Comparison of ENCODE assay signal across 22 cellular contexts in the genomic region with DNA sequence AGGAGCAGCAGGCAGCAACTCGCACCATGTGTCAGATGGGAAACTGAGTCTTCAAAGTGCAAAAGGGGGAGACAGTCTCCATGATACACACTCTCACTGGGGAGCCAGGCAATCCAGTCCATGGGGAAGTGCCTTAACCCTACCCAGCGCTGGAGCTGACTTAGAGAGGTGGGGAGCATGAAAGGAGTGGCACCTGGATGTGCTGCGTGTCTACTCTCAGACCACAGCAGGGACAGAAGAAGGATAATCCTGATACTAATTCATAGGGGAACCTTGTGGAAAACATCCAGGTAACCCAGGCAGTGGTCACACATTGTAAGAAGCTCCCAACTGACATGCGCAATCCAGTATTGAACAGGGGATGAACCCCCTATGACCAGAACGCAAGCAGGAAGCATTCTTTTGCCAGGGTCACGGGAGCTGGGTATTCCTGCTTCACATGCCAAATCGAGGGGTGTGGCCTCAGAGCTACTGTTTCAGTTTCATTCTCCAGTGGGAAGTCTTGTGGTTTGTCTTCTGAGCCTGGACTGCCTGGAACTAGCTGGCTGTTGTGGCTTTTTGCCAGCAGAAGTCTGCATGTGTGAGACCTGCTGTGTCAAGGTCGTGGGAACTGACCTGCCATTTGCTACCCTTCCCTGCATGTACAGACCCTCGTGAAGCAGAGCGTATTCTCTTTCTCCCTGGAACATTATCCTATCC.
DNase-seq lines count a peak whose midpoint lies in the region; ATAC-seq and TF ChIP-seq lines count a peak whose summit lies in the region.
"Had no signal": no experiment of that assay in that cellular context is flagged by ENCODE, and none has a peak within 500 bp of the region (broad histone marks: within the 10 kb centered on the region; RNA-seq: fewer than 3 reads in every experiment).

No MANE protein-coding gene starts in this region.

- no peak overlapping the region for H2AK5ac ChIP-seq in H9 (ENCODE audit: insufficient read length, low read length)

- H3K36me3 ChIP-seq in colonic mucosa: no peaks in the 10 kb centered on the region
- H3K36me3 ChIP-seq in rectal smooth muscle tissue (ENCODE audit: control insufficient read depth, insufficient read depth, low read length): no peaks in the 10 kb centered on the region
- H3K36me3 ChIP-seq: gastrocnemius medialis had no signal

- no peak overlapping the region for H2BK12ac ChIP-seq in H9 (ENCODE audit: insufficient read length, low read depth, low read length)

- H3K27ac ChIP-seq in H9 (ENCODE audit: insufficient read length, low read depth, low read length) (no peak overlapping the region), colonic mucosa (no peak overlapping the region), rectal smooth muscle tissue (ENCODE audit: low read depth, low read length) (no peak overlapping the region)
- H3K27ac ChIP-seq: gastrocnemius medialis, parathyroid adenoma had no signal

- H3K4me2 ChIP-seq in H9 (ENCODE audit: insufficient read depth, insufficient read length, low read length): peak overlapping the region; percentile 8

- H3T11ph ChIP-seq in H9 (ENCODE audit: low read length): no peak overlapping the region

- H3K9me3 ChIP-seq in H9 (ENCODE audit: control insufficient read depth, low read depth, low read length) (peaks cover 33% of the 10 kb centered on the region), colonic mucosa (no peaks in the 10 kb centered on the region)

- H3K4me1 ChIP-seq in H9 (ENCODE audit: insufficient read depth, low read length): no peaks in the 10 kb centered on the region
- no peaks in the 10 kb centered on the region for H3K4me1 ChIP-seq in colonic mucosa
- no peaks in the 10 kb centered on the region for H3K4me1 ChIP-seq in rectal smooth muscle tissue (ENCODE audit: control insufficient read depth, insufficient read depth, low read length)
- H3K4me1 ChIP-seq: gastrocnemius medialis, parathyroid adenoma had no signal

- H3K27me3 Mint-ChIP-seq in H9 (ENCODE audit: low read depth): no peaks in the 10 kb centered on the region
- H3K27me3 Mint-ChIP-seq: memory B cell had no signal

- peaks cover 0 to 4% of the 10 kb centered on the region in 2 experiments; a peak in 1 of 4 replicates for H3K4me1 Mint-ChIP-seq in H9
- H3K4me1 Mint-ChIP-seq: CD8-positive, alpha-beta memory T cell; memory B cell; natural killer cell; stimulated activated effector memory CD8-positive, alpha-beta T cell treated with anti-CD3 and anti-CD28 coated beads, Interleukin-12 subunit alpha, Interleukin-12 subunit beta, amount 100 ng/mL, for 72 hours had no signal

- H3K14ac ChIP-seq in H9 (ENCODE audit: insufficient read depth, low read length): no peak overlapping the region

- intact Hi-C loops in colonic mucosa (cut with DNase I): no loop called here

- H3K4me3 Mint-ChIP-seq in H9: no peak overlapping the region
- H3K4me3 Mint-ChIP-seq: activated T-cell treated with anti-CD3 and anti-CD28 coated beads, Interleukin-2, amount 50 U/mL, for 72 hours; CD8-positive, alpha-beta memory T cell; memory B cell; natural killer cell; stimulated activated effector memory CD8-positive, alpha-beta T cell treated with anti-CD3 and anti-CD28 coated beads, Interleukin-12 subunit alpha, Interleukin-12 subunit beta, amount 100 ng/mL, for 72 hours had no signal

- H3K23me2 ChIP-seq in H9 (ENCODE audit: insufficient read length, low read depth, low read length, poor library complexity, severe bottlenecking): no peaks in the 10 kb centered on the region

- H4K91ac ChIP-seq in H9 (ENCODE audit: insufficient read length, low read depth, low read length): no peak overlapping the region

- no peak overlapping the region for H4K5ac ChIP-seq in H9 (ENCODE audit: insufficient read length, low read depth, low read length)

- no peak overlapping the region for H2BK15ac ChIP-seq in H9 (ENCODE audit: low read depth, low read length)

- peaks cover 59 to 65% of the 10 kb centered on the region in 2 experiments for H3K9me3 Mint-ChIP-seq in H9

- no peaks in the 10 kb centered on the region for H4K20me1 ChIP-seq in H9 (ENCODE audit: control insufficient read depth, insufficient read depth, insufficient read length)

- H2BK5ac ChIP-seq in H9 (ENCODE audit: insufficient read length, low read length): no peak overlapping the region

- no peak overlapping the region for H3K56ac ChIP-seq in H9 (ENCODE audit: insufficient read length, low read depth, low read length)

- no peak overlapping the region for H3K4me3 ChIP-seq in colonic mucosa
- peak overlapping the region; percentile 4 for H3K4me3 ChIP-seq in rectal smooth muscle tissue (ENCODE audit: low read length)
- H3K4me3 ChIP-seq: gastrocnemius medialis had no signal

- no peak overlapping the region for H3K4ac ChIP-seq in H9 (ENCODE audit: low read depth, low read length)

- H2BK120ac ChIP-seq in H9 (ENCODE audit: low read depth, low read length, poor library complexity, severe bottlenecking): no peak overlapping the region

- no peak overlapping the region for H3K27ac Mint-ChIP-seq in H9
- H3K27ac Mint-ChIP-seq: activated T-cell treated with anti-CD3 and anti-CD28 coated beads, Interleukin-2, amount 50 U/mL, for 72 hours; CD8-positive, alpha-beta memory T cell; memory B cell; natural killer cell; stimulated activated effector memory CD8-positive, alpha-beta T cell treated with anti-CD3 and anti-CD28 coated beads, Interleukin-12 subunit alpha, Interleukin-12 subunit beta, amount 100 ng/mL, for 72 hours had no signal

- H3K36me3 Mint-ChIP-seq in H9 (ENCODE audit: insufficient read depth in 1 of 3, low read depth in 3 of 3): peaks cover 0 to 2% (median 0%) of the 10 kb centered on the region in 3 experiments; a peak in 2 of 7 replicates
- H3K36me3 Mint-ChIP-seq: CD8-positive, alpha-beta memory T cell; memory B cell; natural killer cell; stimulated activated effector memory CD8-positive, alpha-beta T cell treated with anti-CD3 and anti-CD28 coated beads, Interleukin-12 subunit alpha, Interleukin-12 subunit beta, amount 100 ng/mL, for 72 hours had no signal

- no peak overlapping the region for H3K9ac ChIP-seq in H9 (ENCODE audit: extremely low read depth, insufficient read length, low read length)
- no peak overlapping the region for H3K9ac ChIP-seq in colonic mucosa (ENCODE audit: low read depth in 2 of 2, low read length in 2 of 2)
- no peak overlapping the region for H3K9ac ChIP-seq in rectal smooth muscle tissue (ENCODE audit: low read length)
- H3K9ac ChIP-seq: parathyroid adenoma had no signal

- H3K23ac ChIP-seq in H9 (ENCODE audit: insufficient read length, low read depth, low read length): no peak overlapping the region

- DNase-seq in H9: no peak
- DNase-seq in NCI-H69 (lab: John Stamatoyannopoulos, UW): peak; percentile 6
- DNase-seq in colonic mucosa: peak; percentile 58
- no peak for DNase-seq in stimulated activated CD4-positive, alpha-beta T cell treated with anti-CD3 and anti-CD28 coated beads, Interleukin-2, amount 100 ng/mL, for 24 hours
- DNase-seq: activated CD4-positive, CD25-positive, alpha-beta regulatory T cell treated with anti-CD3 and anti-CD28 coated beads, Interleukin-2, amount 50 U/mL, for 72 hours; activated naive CD4-positive, alpha-beta T cell treated with anti-CD3 and anti-CD28 coated beads, Interleukin-2, amount 50 U/mL, for 16 hours; activated T-cell treated with anti-CD3 and anti-CD28 coated beads, Interleukin-2, amount 50 U/mL, for 72 hours; anterior cingulate cortex; CD8-positive, alpha-beta memory T cell; effector CD4-positive, alpha-beta T cell; gastrocnemius medialis; hypothalamus; natural killer cell; NCI-H146; T1000 had no signal

- no peak overlapping the region for H4K8ac ChIP-seq in H9 (replicated peaks; ENCODE audit: insufficient read length, low read depth, low read length)

- WGBS in H9 (ENCODE audit: extremely low coverage, insufficient read length, low lambda C conversion rate): no CpG with 5 or more reads among the region's 10 CpGs

- peak overlapping the region; percentile 29 for H2AFZ ChIP-seq in H9 (ENCODE audit: low read length)
- H2AFZ ChIP-seq: parathyroid adenoma had no signal

- no peak for TF ChIP-seq CTCF in H9 (conservative IDR thresholded peaks at IDR 0.05)
- no peak for TF ChIP-seq CTCF in colonic mucosa (IDR thresholded peaks at IDR 0.05)

- H2BK20ac ChIP-seq in H9 (ENCODE audit: low read depth, low read length, poor library complexity, severe bottlenecking): no peak overlapping the region

- H3K79me2 ChIP-seq in H9 (ENCODE audit: insufficient read depth, low read length): no peaks in the 10 kb centered on the region
- H3K79me2 ChIP-seq: parathyroid adenoma had no signal

- H3K27me3 ChIP-seq in H9 (ENCODE audit: insufficient read depth, low read length): no peaks in the 10 kb centered on the region
- H3K27me3 ChIP-seq in colonic mucosa: no peaks in the 10 kb centered on the region
- H3K27me3 ChIP-seq in rectal smooth muscle tissue (ENCODE audit: control insufficient read depth, insufficient read depth, low read length): no peaks in the 10 kb centered on the region
- H3K27me3 ChIP-seq: gastrocnemius medialis had no signal

- no peak overlapping the region for H3K18ac ChIP-seq in H9 (ENCODE audit: insufficient read length, low read depth, low read length)

- H3K79me1 ChIP-seq in H9 (ENCODE audit: insufficient read depth, low read depth, low read length, poor library complexity, severe bottlenecking): no peaks in the 10 kb centered on the region

- no peak for ATAC-seq in GM19467 (IDR thresholded peaks at IDR 0.05; ENCODE audit: unreplicated experiment)
- ATAC-seq in HG02970 (IDR thresholded peaks at IDR 0.05; ENCODE audit: low FRiP score, unreplicated experiment): no peak
- no peak for ATAC-seq in GM19023 (IDR thresholded peaks at IDR 0.05; ENCODE audit: unreplicated experiment)
- ATAC-seq: activated T-cell treated with anti-CD3 and anti-CD28 coated beads, Interleukin-2, amount 50 U/mL, for 72 hours; gastrocnemius medialis; natural killer cell; stimulated activated effector memory CD8-positive, alpha-beta T cell treated with anti-CD3 and anti-CD28 coated beads, Interleukin-12 subunit alpha, Interleukin-12 subunit beta, amount 100 ng/mL, for 72 hours had no signal

Comparison
In these comparisons a context has a peak if more than half of its experiments do, and no peak if none do; other contexts are left out.
1. DNase-seq: peak in NCI-H69 (single experiment) and colonic mucosa (single experiment); none in H9 (single experiment) and stimulated activated CD4-positive, alpha-beta T cell treated with anti-CD3 and anti-CD28 coated beads, Interleukin-2, amount 100 ng/mL, for 24 hours (0 of 2).